1 cellular context compared by ENCODE assay signal in the genomic region with DNA sequence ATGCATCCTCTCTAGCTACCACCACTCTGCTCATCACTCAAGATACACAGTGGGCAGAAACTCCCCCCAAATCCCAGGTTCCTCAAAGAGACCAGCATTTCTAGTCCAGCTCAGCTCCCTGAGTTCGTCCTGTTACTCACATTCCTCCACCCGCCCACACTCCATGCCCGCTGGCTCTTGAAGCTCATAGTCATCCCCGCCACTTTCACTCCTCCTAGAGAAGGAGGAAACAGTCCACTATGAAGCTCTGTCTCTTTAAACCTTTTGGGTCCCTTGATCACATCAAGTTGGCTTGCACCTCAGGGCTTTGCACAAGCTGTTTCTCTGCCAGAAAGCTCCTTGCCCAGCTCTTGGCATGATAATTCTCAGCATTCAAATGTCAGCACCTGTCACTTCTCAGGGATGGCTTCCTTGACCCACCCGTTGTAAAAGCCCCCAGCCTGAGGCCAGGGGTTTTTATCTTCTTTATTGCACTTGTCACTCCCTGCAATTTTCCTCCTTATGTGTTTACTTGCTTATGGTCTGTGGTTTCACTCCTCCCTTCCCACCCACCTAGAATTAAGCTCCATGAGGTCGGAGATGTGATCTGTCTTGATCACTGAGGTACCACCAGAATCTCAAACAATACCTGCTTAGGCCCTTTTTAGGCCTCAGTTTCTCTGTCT.
TF ChIP-seq lines count a peak whose summit lies in the region.

No MANE protein-coding gene starts in this region.

TF ChIP-seq in K562, 482 proteins besides CTCF, POLR2A, EP300 and RAD21:
- TF ChIP-seq ZNF263 (CRISPR knock-in tag; IDR thresholded peaks at IDR 0.05; ENCODE audit: borderline replicate concordance) (peak; percentile 56; the same call in 1 of the 2 replicates), HDAC8 (tag; IDR thresholded peaks at IDR 0.05) (no peak), DNMT1 (IDR thresholded peaks at IDR 0.05) (no peak), HDAC6 (IDR thresholded peaks at IDR 0.05; ENCODE audit: low read depth, low read length) (no peak), EGR1 (conservative IDR thresholded peaks at IDR 0.05) (peak; percentile 34)
TF ChIP-seq in K562: peak in this region for 2.
